ENCODE assay signal across 25 cellular contexts in genomic region chr3:151949706-151950105, GRCh38.
"Had no signal": no experiment of that assay in that cellular context is flagged by ENCODE, and none has a peak within 500 bp of the region (broad histone marks: within the 10 kb centered on the region; RNA-seq: fewer than 3 reads in every experiment).

No MANE protein-coding gene starts in this region.

- ATAC-seq: effector memory CD8-positive, alpha-beta T cell; heart right ventricle; left cardiac atrium; left lung; naive thymus-derived CD4-positive, alpha-beta T cell; sciatic nerve; stimulated activated effector memory CD8-positive, alpha-beta T cell treated with anti-CD3 and anti-CD28 coated beads, Interleukin-12 subunit alpha, Interleukin-12 subunit beta, amount 100 ng/mL, for 72 hours had no signal

- H3K4me3 ChIP-seq: esophagus squamous epithelium, heart right ventricle, left lung, prostate gland, right atrium auricular region, stomach, thyroid gland, vagina had no signal

- H3K9me3 ChIP-seq: esophagus squamous epithelium, heart right ventricle, left lung, prostate gland, right atrium auricular region, stomach, thyroid gland, vagina had no signal

- DNase-seq: effector memory CD8-positive, alpha-beta T cell; erythroblast; esophagus squamous epithelium; foreskin melanocyte; glutamatergic neuron; heart right ventricle; hippocampal formation; left cardiac atrium; left lung; mesendoderm; midbrain; naive thymus-derived CD4-positive, alpha-beta T cell; nephron progenitor cell; nucleus accumbens; stimulated activated CD4-positive, alpha-beta T cell treated with anti-CD3 and anti-CD28 coated beads, Interleukin-2, amount 100 ng/mL, for 24 hours; stimulated activated CD4-positive, alpha-beta T cell treated with anti-CD3 and anti-CD28 coated beads, Interleukin-4, amount 100 ng/mL, for 24 hours; stimulated activated naive CD4-positive, alpha-beta T cell treated with Interleukin-2 at 50 U/mL for 16 hours; stomach; thyroid gland; trophoblast cell had no signal

- H3K27ac ChIP-seq: esophagus squamous epithelium, heart right ventricle, left lung, prostate gland, right atrium auricular region, stomach, thyroid gland, vagina had no signal

- H3K27me3 ChIP-seq: esophagus squamous epithelium, heart right ventricle, left lung, right atrium auricular region, stomach, thyroid gland, vagina had no signal

- H3K4me1 ChIP-seq: esophagus squamous epithelium, heart right ventricle, left lung, prostate gland, right atrium auricular region, stomach, thyroid gland, vagina had no signal

- H3K36me3 ChIP-seq: esophagus squamous epithelium, heart right ventricle, left lung, prostate gland, right atrium auricular region, stomach, thyroid gland, vagina had no signal
